In the genomic region with DNA sequence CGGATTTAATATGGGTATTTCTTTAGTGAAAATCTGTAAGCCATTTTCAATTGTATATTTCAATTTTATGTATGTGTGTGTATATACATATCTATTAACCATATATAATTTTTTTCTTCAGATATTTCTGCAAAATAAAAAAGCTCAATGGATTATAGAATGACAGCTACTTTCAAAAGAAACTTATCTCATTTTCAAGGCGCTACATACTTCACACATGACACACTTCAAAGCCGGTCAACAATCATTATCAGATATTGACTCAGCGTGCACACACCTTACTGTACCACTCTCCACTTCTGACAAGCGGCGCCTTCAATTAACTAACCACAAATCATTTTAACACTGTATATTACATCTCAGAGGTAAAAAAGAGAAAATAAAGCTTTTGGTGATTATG, we compare ENCODE assay signal across 14 cellular contexts. TPM values are rescaled to one million over a fixed set of nuclear protein-coding genes. Genes with fewer than 3 reads are reported as not detected.
DNase-seq lines count a peak whose midpoint lies in the region; ATAC-seq and TF ChIP-seq lines count a peak whose summit lies in the region.
"Had no signal": no experiment of that assay in that cellular context is flagged by ENCODE, and none has a peak within 500 bp of the region (broad histone marks: within the 10 kb centered on the region; RNA-seq: fewer than 3 reads in every experiment).

No MANE protein-coding gene starts in this region.

- peak; percentile 60 for ATAC-seq in effector memory CD8-positive, alpha-beta T cell (replicated peaks)
- ATAC-seq: natural killer cell treated with Interleukin-12 subunit alpha and Interleukin-12 subunit beta and Interleukin-15 and Interleukin-18, amount 100 ng/mL, for 72 hours; right cardiac atrium had no signal

- H3K4me3 ChIP-seq in stomach (no peak overlapping the region), osteoblast (ENCODE audit: insufficient read depth, low read length) (no peak overlapping the region)
- H3K4me3 ChIP-seq: testis had no signal

- TF ChIP-seq POLR2A in stomach (IDR thresholded peaks at IDR 0.05): no peak

- WGBS in stomach, 5 donors: 33 to 63% (median 50%) methylated on average over 6 of the region's 6 CpGs

- H3K79me2 ChIP-seq in osteoblast (ENCODE audit: insufficient read depth, low read length): peaks cover 69% of the 10 kb centered on the region

- H3K27me3 ChIP-seq in stomach (no peaks in the 10 kb centered on the region), osteoblast (ENCODE audit: insufficient read depth, low read length) (no peaks in the 10 kb centered on the region)
- H3K27me3 ChIP-seq: testis had no signal

- no peak overlapping the region for H3K4me2 ChIP-seq in osteoblast (ENCODE audit: insufficient read depth, low read length)

- H3K27ac Mint-ChIP-seq in activated naive CD4-positive, alpha-beta T cell treated with anti-CD3 and anti-CD28 coated beads, Interleukin-2, amount 50 U/mL, for 24 hours: peak overlapping the region; percentile 12
- no peak overlapping the region for H3K27ac Mint-ChIP-seq in activated naive CD4-positive, alpha-beta T cell treated with anti-CD3 and anti-CD28 coated beads for 36 hours
- H3K27ac Mint-ChIP-seq in effector memory CD8-positive, alpha-beta T cell: peak overlapping the region in 1 of 2 donors; percentile 26
- H3K27ac Mint-ChIP-seq: natural killer cell treated with Interleukin-12 subunit alpha and Interleukin-12 subunit beta and Interleukin-15 and Interleukin-18, amount 100 ng/mL, for 72 hours had no signal

- intact Hi-C loops in activated naive CD4-positive, alpha-beta T cell treated with anti-CD3 and anti-CD28 coated beads for 36 hours (cut with micrococcal nuclease): no loop called here
- intact Hi-C loops in stomach (cut with DNase I; ENCODE audit: low total_unique reads) (no loop called here), posterior cingulate gyrus (cut with DNase I) (no loop called here)

- TF ChIP-seq EP300 in stomach (IDR thresholded peaks at IDR 0.05): no peak

- H4K20me1 ChIP-seq in osteoblast (ENCODE audit: insufficient read depth, low read length): no peaks in the 10 kb centered on the region

- H3K27me3 Mint-ChIP-seq in activated naive CD4-positive, alpha-beta T cell treated with anti-CD3 and anti-CD28 coated beads, Interleukin-2, amount 50 U/mL, for 24 hours: no peaks in the 10 kb centered on the region
- H3K27me3 Mint-ChIP-seq in activated naive CD4-positive, alpha-beta T cell treated with anti-CD3 and anti-CD28 coated beads for 36 hours (ENCODE audit: low read depth): no peaks in the 10 kb centered on the region
- no peaks in the 10 kb centered on the region for H3K27me3 Mint-ChIP-seq in effector memory CD8-positive, alpha-beta T cell
- H3K27me3 Mint-ChIP-seq: natural killer cell treated with Interleukin-12 subunit alpha and Interleukin-12 subunit beta and Interleukin-15 and Interleukin-18, amount 100 ng/mL, for 72 hours had no signal

- H3K27ac ChIP-seq in stomach (peak overlapping the region in 4 of 5 donors; percentile 17 to 54 (median 42)), osteoblast (ENCODE audit: low read depth, low read length) (no peak overlapping the region), substantia nigra (ENCODE audit: low read depth, low read length, poor library complexity, severe bottlenecking) (no peak overlapping the region)
- H3K27ac ChIP-seq: testis had no signal

- TF ChIP-seq CTCF in stomach (IDR thresholded peaks at IDR 0.05) (no peak), osteoblast (IDR thresholded peaks at IDR 0.05; ENCODE audit: extremely low read depth, low read depth, low read length) (no peak)

- no peak for DNase-seq in activated naive CD4-positive, alpha-beta T cell treated with anti-CD3 and anti-CD28 coated beads for 36 hours
- DNase-seq in NCI-H2107 (lab: John Stamatoyannopoulos, UW): peak; percentile 68
- no peak for DNase-seq in effector memory CD8-positive, alpha-beta T cell
- DNase-seq in stomach: peak; percentile 49
- DNase-seq in posterior cingulate gyrus: no peak
- DNase-seq in osteoblast (ENCODE audit: insufficient read length, low spot score, missing footprints): no peak
- DNase-seq in substantia nigra (lab: John Stamatoyannopoulos, UW): no peak
- DNase-seq: anterior cingulate cortex, foreskin melanocyte, NCI-H187, right cardiac atrium, testis had no signal

- no peak overlapping the region for H3K4me3 Mint-ChIP-seq in activated naive CD4-positive, alpha-beta T cell treated with anti-CD3 and anti-CD28 coated beads, Interleukin-2, amount 50 U/mL, for 24 hours
- no peak overlapping the region for H3K4me3 Mint-ChIP-seq in activated naive CD4-positive, alpha-beta T cell treated with anti-CD3 and anti-CD28 coated beads for 36 hours
- no peak overlapping the region for H3K4me3 Mint-ChIP-seq in effector memory CD8-positive, alpha-beta T cell
- H3K4me3 Mint-ChIP-seq: natural killer cell treated with Interleukin-12 subunit alpha and Interleukin-12 subunit beta and Interleukin-15 and Interleukin-18, amount 100 ng/mL, for 72 hours had no signal

- H3K4me1 ChIP-seq in stomach: peaks cover 0 to 21% (median 10%) of the 10 kb centered on the region in 4 donors
- no peaks in the 10 kb centered on the region for H3K4me1 ChIP-seq in osteoblast (ENCODE audit: insufficient read depth, low read length)
- H3K4me1 ChIP-seq: testis had no signal

- H3K4me1 Mint-ChIP-seq in activated naive CD4-positive, alpha-beta T cell treated with anti-CD3 and anti-CD28 coated beads, Interleukin-2, amount 50 U/mL, for 24 hours: peaks cover 8% of the 10 kb centered on the region
- peaks cover 2% of the 10 kb centered on the region for H3K4me1 Mint-ChIP-seq in activated naive CD4-positive, alpha-beta T cell treated with anti-CD3 and anti-CD28 coated beads for 36 hours (ENCODE audit: low read depth)
- peaks cover 0 to 4% of the 10 kb centered on the region in 2 donors for H3K4me1 Mint-ChIP-seq in effector memory CD8-positive, alpha-beta T cell (ENCODE audit: low read depth in 2 of 2)

- no peaks in the 10 kb centered on the region for H3K9me3 Mint-ChIP-seq in activated naive CD4-positive, alpha-beta T cell treated with anti-CD3 and anti-CD28 coated beads, Interleukin-2, amount 50 U/mL, for 24 hours
- no peaks in the 10 kb centered on the region for H3K9me3 Mint-ChIP-seq in activated naive CD4-positive, alpha-beta T cell treated with anti-CD3 and anti-CD28 coated beads for 36 hours
- H3K9me3 Mint-ChIP-seq in effector memory CD8-positive, alpha-beta T cell: no peaks in the 10 kb centered on the region
- H3K9me3 Mint-ChIP-seq: natural killer cell treated with Interleukin-12 subunit alpha and Interleukin-12 subunit beta and Interleukin-15 and Interleukin-18, amount 100 ng/mL, for 72 hours had no signal

- H3K9me3 ChIP-seq in stomach (no peaks in the 10 kb centered on the region), osteoblast (ENCODE audit: low read depth, low read length) (no peaks in the 10 kb centered on the region)
- H3K9me3 ChIP-seq: testis had no signal

- H3K36me3 ChIP-seq in stomach (peaks cover 40 to 90% (median 82%) of the 10 kb centered on the region in 4 donors), osteoblast (ENCODE audit: insufficient read depth, low read length) (peaks cover 96% of the 10 kb centered on the region)

- CTCF ChIA-PET in activated naive CD4-positive, alpha-beta T cell treated with anti-CD3 and anti-CD28 coated beads for 36 hours (lab: Charles Lee): interaction anchor here (0.6 to 2.4 kb wide), 5 partner anchors 15 to 129 kb away, joined by 3 to 7 read pairs (median 4); no protein-coding TSS in a partner anchor

- H3K36me3 Mint-ChIP-seq in activated naive CD4-positive, alpha-beta T cell treated with anti-CD3 and anti-CD28 coated beads, Interleukin-2, amount 50 U/mL, for 24 hours: peaks cover 30% of the 10 kb centered on the region
- H3K36me3 Mint-ChIP-seq in activated naive CD4-positive, alpha-beta T cell treated with anti-CD3 and anti-CD28 coated beads for 36 hours (ENCODE audit: low read depth): peaks cover 47% of the 10 kb centered on the region
- H3K36me3 Mint-ChIP-seq in effector memory CD8-positive, alpha-beta T cell (ENCODE audit: insufficient read depth): peaks cover 54% of the 10 kb centered on the region

- no peak overlapping the region for H2AFZ ChIP-seq in osteoblast (ENCODE audit: low read length)

RNA-seq across cellular contexts. Expression of gene ATP13A3, which starts 39.6 kb away (rescaled TPM):
- total RNA-seq in activated naive CD4-positive, alpha-beta T cell treated with anti-CD3 and anti-CD28 coated beads for 36 hours: 10 to 100 TPM; 88.4 to 92.3 TPM
- total RNA-seq in stomach: 100 to 1,000 TPM in 1 of 5 donors, 10 to 100 TPM in 4; 15.4 to 332 (median 33.0) TPM
- 10 to 100 TPM; 11.2 to 11.9 (median 11.6) TPM for polyA plus RNA-seq in stomach
- 248 and 311 TPM in 2 replicates for total RNA-seq in osteoblast

RNA-seq across cellular contexts. Expression of gene GP5, which starts 48.1 kb away (rescaled TPM):
- total RNA-seq in activated naive CD4-positive, alpha-beta T cell treated with anti-CD3 and anti-CD28 coated beads for 36 hours: under 1 TPM; 0.62 to 0.64 TPM
- total RNA-seq in stomach (under 1 TPM in 1 of 5 donors, not detected in 4; 0.18 TPM), osteoblast (0.29 and 0.36 TPM in 2 replicates)
- polyA plus RNA-seq in stomach: not detected
- total RNA-seq: right cardiac atrium had no signal

Comparison
In these comparisons a context has a peak if more than half of its experiments do, and no peak if none do; other contexts are left out.
1. DNase-seq: peak in NCI-H2107 (single experiment) and stomach (single experiment); none in activated naive CD4-positive, alpha-beta T cell treated with anti-CD3 and anti-CD28 coated beads for 36 hours (single experiment), effector memory CD8-positive, alpha-beta T cell (0 of 3), posterior cingulate gyrus (0 of 10), osteoblast (single experiment) and substantia nigra (0 of 49).
2. H3K27ac ChIP-seq: peak in stomach (4 of 5); none in osteoblast (single experiment) and substantia nigra (single experiment).